Comparison of ENCODE assay signal across 1 cellular context in the genomic region with DNA sequence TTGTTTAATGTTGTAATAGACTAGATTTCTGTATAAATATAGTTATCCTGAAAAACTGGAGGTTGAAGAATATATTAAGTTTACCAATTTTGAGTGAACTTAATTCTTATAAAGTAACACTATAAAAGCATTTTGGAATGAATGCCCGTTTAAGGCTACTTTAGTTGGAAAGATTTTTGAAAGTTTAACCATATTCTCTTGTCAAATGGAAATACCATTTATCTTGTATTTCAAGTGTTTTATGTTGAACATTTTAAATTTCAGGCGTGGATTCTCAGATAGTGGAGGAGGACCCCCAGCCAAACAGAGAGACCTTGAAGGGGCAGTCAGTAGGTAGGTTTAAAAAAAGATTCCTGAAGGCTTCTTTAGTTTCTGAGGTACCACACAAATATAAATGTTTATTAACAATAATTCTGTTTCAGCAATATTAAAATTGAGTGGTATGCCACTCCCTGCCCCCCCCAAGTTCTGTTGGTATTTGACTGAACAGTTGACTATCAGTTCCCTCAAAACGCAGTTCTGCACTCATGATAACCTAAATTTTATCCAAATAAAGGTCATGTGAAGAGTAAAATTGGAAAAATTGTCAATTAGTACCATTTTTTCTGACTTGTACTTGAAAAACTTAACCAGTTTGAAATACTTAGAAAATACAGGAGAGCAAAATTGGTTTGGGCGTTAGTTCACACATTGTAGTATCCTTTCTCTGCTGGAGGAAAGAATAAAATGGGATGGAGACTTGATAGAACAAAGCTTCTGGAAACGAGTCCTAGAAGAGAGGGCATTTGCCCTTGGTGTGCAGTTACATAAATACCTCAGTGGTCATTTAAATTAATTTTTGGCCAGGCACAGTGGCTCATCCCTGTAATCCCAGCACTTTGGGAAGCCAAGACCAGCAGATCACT.
TF ChIP-seq lines count a peak whose summit lies in the region.

No MANE protein-coding gene starts in this region.

TF ChIP-seq in HepG2, 621 proteins besides CTCF, POLR2A, EP300 and RAD21 (continues in another document):
- TF ChIP-seq SAFB2 (CRISPR knock-in tag; IDR thresholded peaks at IDR 0.05; ENCODE audit: borderline replicate concordance, low read depth) (no peak; the same call in 1 of the 2 replicates), ZNF614 (CRISPR knock-in tag; IDR thresholded peaks at IDR 0.05; ENCODE audit: borderline replicate concordance) (0 out of 2 replicates have a peak, but pooled peaks have one; percentile 16), NCOR1 (IDR thresholded peaks at IDR 0.05; ENCODE audit: borderline replicate concordance, low read length) (peak; percentile 6; the same call in 1 of the 2 replicates), SSRP1 (CRISPR knock-in tag; IDR thresholded peaks at IDR 0.05) (0 out of 2 replicates have a peak, but pooled peaks have one; percentile 74), MED13 (CRISPR knock-in tag; IDR thresholded peaks at IDR 0.05) (0 out of 2 replicates have a peak, but pooled peaks have one; percentile 27), LCORL (IDR thresholded peaks at IDR 0.05) (no peak), LCORL (CRISPR knock-in tag; IDR thresholded peaks at IDR 0.05) (peak; percentile 51), HOXA9 (CRISPR knock-in tag; IDR thresholded peaks at IDR 0.05; ENCODE audit: borderline replicate concordance) (no peak), SALL2 (CRISPR knock-in tag; IDR thresholded peaks at IDR 0.05) (0 out of 2 replicates have a peak, but pooled peaks have one; percentile 36), FOXK2 (IDR thresholded peaks at IDR 0.05) (no peak), REST (IDR thresholded peaks at IDR 0.05; ENCODE audit: borderline replicate concordance in 1 of 2, low read depth in 1 of 2, low read length in 2 of 2) (0 out of 4 replicates have a peak, but pooled peaks of 1 of the 2 experiments have one; percentile 13), ZNF615 (CRISPR knock-in tag; IDR thresholded peaks at IDR 0.05; ENCODE audit: borderline replicate concordance) (no peak), NCOA1 (CRISPR knock-in tag; IDR thresholded peaks at IDR 0.05) (peak; percentile 32; the same call in 1 of the 2 replicates), HDAC6 (IDR thresholded peaks at IDR 0.05; ENCODE audit: low read depth, low read length) (0 out of 2 replicates have a peak, but pooled peaks have one; percentile 60), DDIT3 (CRISPR knock-in tag; IDR thresholded peaks at IDR 0.05) (peak; percentile 60; the same call in 1 of the 2 replicates), ZNF335 (CRISPR knock-in tag; IDR thresholded peaks at IDR 0.05) (peak; percentile 18), ZNF792 (CRISPR knock-in tag; IDR thresholded peaks at IDR 0.05) (no peak; the same call in 1 of the 2 replicates), ZNF781 (CRISPR knock-in tag; IDR thresholded peaks at IDR 0.05; ENCODE audit: borderline replicate concordance, not compliant biosample characterization) (no peak), ZNF720 (CRISPR knock-in tag; IDR thresholded peaks at IDR 0.05) (no peak), ARNT2 (CRISPR knock-in tag; IDR thresholded peaks at IDR 0.05; ENCODE audit: low read depth) (0 out of 2 replicates have a peak, but pooled peaks have one; percentile 17), ZKSCAN8 (CRISPR knock-in tag; IDR thresholded peaks at IDR 0.05; ENCODE audit: borderline replicate concordance) (no peak), ZSCAN22 (CRISPR knock-in tag; IDR thresholded peaks at IDR 0.05) (no peak), GATAD1 (CRISPR knock-in tag; IDR thresholded peaks at IDR 0.05) (peak; percentile 34; the same call in 1 of the 2 replicates), NFE2L2 (IDR thresholded peaks at IDR 0.05; ENCODE audit: low read length) (no peak), SETDB1 (CRISPR knock-in tag; IDR thresholded peaks at IDR 0.05; ENCODE audit: borderline replicate concordance) (no peak), CC2D1A (CRISPR knock-in tag; IDR thresholded peaks at IDR 0.05) (0 out of 2 replicates have a peak, but pooled peaks have one; percentile 27), ZBTB49 (CRISPR knock-in tag; IDR thresholded peaks at IDR 0.05; ENCODE audit: borderline replicate concordance) (no peak), REXO4 (CRISPR knock-in tag; IDR thresholded peaks at IDR 0.05; ENCODE audit: borderline replicate concordance) (no peak), CBFB (CRISPR knock-in tag; IDR thresholded peaks at IDR 0.05) (0 out of 2 replicates have a peak, but pooled peaks have one; percentile 19), PAX8 (CRISPR knock-in tag; IDR thresholded peaks at IDR 0.05; ENCODE audit: borderline replicate concordance) (no peak), HOXA5 (CRISPR knock-in tag; IDR thresholded peaks at IDR 0.05) (0 out of 2 replicates have a peak, but pooled peaks have one; percentile 35), KMT2B (CRISPR knock-in tag; IDR thresholded peaks at IDR 0.05) (no peak), POLR2AphosphoS2 (IDR thresholded peaks at IDR 0.05; ENCODE audit: low read depth, low read length) (no peak), HHEX (CRISPR knock-in tag; IDR thresholded peaks at IDR 0.05) (no peak), NCOA5 (CRISPR knock-in tag; IDR thresholded peaks at IDR 0.05) (no peak), ZNF652 (CRISPR knock-in tag; IDR thresholded peaks at IDR 0.05; ENCODE audit: borderline replicate concordance, low read depth) (0 out of 2 replicates have a peak, but pooled peaks have one; percentile 31)
- TF ChIP-seq, protein P1, sequence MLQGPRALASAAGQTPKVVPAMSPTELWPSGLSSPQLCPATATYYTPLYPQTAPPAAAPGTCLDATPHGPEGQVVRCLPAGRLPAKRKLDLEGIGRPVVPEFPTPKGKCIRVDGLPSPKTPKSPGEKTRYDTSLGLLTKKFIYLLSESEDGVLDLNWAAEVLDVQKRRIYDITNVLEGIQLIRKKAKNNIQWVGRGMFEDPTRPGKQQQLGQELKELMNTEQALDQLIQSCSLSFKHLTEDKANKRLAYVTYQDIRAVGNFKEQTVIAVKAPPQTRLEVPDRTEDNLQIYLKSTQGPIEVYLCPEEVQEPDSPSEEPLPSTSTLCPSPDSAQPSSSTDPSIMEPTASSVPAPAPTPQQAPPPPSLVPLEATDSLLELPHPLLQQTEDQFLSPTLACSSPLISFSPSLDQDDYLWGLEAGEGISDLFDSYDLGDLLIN (CRISPR knock-in tag; IDR thresholded peaks at IDR 0.05; ENCODE audit: borderline replicate concordance), result no peak
- TF ChIP-seq, protein P2, sequence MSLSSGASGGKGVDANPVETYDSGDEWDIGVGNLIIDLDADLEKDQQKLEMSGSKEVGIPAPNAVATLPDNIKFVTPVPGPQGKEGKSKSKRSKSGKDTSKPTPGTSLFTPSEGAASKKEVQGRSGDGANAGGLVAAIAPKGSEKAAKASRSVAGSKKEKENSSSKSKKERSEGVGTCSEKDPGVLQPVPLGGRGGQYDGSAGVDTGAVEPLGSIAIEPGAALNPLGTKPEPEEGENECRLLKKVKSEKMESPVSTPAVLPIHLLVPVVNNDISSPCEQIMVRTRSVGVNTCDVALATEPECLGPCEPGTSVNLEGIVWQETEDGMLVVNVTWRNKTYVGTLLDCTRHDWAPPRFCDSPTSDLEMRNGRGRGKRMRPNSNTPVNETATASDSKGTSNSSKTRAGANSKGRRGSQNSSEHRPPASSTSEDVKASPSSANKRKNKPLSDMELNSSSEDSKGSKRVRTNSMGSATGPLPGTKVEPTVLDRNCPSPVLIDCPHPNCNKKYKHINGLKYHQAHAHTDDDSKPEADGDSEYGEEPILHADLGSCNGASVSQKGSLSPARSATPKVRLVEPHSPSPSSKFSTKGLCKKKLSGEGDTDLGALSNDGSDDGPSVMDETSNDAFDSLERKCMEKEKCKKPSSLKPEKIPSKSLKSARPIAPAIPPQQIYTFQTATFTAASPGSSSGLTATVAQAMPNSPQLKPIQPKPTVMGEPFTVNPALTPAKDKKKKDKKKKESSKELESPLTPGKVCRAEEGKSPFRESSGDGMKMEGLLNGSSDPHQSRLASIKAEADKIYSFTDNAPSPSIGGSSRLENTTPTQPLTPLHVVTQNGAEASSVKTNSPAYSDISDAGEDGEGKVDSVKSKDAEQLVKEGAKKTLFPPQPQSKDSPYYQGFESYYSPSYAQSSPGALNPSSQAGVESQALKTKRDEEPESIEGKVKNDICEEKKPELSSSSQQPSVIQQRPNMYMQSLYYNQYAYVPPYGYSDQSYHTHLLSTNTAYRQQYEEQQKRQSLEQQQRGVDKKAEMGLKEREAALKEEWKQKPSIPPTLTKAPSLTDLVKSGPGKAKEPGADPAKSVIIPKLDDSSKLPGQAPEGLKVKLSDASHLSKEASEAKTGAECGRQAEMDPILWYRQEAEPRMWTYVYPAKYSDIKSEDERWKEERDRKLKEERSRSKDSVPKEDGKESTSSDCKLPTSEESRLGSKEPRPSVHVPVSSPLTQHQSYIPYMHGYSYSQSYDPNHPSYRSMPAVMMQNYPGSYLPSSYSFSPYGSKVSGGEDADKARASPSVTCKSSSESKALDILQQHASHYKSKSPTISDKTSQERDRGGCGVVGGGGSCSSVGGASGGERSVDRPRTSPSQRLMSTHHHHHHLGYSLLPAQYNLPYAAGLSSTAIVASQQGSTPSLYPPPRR (CRISPR knock-in tag; IDR thresholded peaks at IDR 0.05; ENCODE audit: borderline replicate concordance), result peak; percentile 46; the same call in 1 of the 2 replicates
- TF ChIP-seq, protein P3, sequence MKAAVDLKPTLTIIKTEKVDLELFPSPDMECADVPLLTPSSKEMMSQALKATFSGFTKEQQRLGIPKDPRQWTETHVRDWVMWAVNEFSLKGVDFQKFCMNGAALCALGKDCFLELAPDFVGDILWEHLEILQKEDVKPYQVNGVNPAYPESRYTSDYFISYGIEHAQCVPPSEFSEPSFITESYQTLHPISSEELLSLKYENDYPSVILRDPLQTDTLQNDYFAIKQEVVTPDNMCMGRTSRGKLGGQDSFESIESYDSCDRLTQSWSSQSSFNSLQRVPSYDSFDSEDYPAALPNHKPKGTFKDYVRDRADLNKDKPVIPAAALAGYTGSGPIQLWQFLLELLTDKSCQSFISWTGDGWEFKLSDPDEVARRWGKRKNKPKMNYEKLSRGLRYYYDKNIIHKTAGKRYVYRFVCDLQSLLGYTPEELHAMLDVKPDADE (CRISPR knock-in tag; IDR thresholded peaks at IDR 0.05), result 0 out of 2 replicates have a peak, but pooled peaks have one; percentile 45
- TF ChIP-seq, protein P4, sequence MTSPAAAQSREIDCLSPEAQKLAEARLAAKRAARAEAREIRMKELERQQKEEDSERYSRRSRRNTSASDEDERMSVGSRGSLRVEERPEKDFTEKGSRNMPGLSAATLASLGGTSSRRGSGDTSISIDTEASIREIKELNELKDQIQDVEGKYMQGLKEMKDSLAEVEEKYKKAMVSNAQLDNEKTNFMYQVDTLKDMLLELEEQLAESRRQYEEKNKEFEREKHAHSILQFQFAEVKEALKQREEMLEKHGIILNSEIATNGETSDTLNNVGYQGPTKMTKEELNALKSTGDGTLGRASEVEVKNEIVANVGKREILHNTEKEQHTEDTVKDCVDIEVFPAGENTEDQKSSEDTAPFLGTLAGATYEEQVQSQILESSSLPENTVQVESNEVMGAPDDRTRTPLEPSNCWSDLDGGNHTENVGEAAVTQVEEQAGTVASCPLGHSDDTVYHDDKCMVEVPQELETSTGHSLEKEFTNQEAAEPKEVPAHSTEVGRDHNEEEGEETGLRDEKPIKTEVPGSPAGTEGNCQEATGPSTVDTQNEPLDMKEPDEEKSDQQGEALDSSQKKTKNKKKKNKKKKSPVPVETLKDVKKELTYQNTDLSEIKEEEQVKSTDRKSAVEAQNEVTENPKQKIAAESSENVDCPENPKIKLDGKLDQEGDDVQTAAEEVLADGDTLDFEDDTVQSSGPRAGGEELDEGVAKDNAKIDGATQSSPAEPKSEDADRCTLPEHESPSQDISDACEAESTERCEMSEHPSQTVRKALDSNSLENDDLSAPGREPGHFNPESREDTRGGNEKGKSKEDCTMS (CRISPR knock-in tag; conservative IDR thresholded peaks at IDR 0.05), result peak; percentile 57; the same call in 1 of the 2 replicates
